10 cellular contexts compared by ENCODE assay signal in the genomic region with DNA sequence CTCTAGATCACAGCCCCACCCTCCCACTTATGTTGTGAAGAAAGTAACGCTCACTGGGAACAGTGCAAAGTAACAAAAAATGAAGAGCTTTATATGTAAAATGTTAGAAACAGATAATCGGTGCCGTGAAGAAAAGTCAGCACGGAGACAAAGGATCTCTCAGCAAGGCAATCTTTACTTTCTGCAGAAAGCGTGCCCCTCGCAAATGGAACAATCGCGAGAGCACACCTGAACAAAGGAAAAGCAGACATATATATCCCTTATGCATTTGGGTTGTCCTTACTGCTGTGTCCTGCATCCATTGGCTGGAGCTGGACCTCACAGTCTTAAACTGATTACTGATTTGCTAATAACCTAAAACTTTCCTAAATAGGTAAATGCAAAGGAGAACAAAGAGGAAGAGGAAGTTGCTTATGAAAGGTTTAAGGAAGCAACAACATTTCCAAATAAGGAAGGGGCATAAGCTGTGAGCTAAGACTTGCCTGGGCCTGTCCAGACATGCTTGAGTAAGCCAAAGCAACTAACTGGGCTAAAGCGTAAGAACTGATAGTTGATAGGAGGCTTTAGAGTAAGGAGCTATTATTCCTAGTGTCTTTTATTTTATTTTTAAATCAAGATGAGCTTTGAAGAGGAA.
DNase-seq lines count a peak whose midpoint lies in the region; ATAC-seq and TF ChIP-seq lines count a peak whose summit lies in the region.
"Had no signal": no experiment of that assay in that cellular context is flagged by ENCODE, and none has a peak within 500 bp of the region (broad histone marks: within the 10 kb centered on the region; RNA-seq: fewer than 3 reads in every experiment).

No MANE protein-coding gene starts in this region.

- peaks cover 18% of the 10 kb centered on the region for H3K9me3 ChIP-seq in HUES48 (ENCODE audit: control insufficient read depth, insufficient read depth, low read length)
- H3K9me3 ChIP-seq in WERI-Rb-1 (ENCODE audit: severe bottlenecking) = peaks cover 8% of the 10 kb centered on the region
- H3K9me3 ChIP-seq: pancreas had no signal

- H3K27me3 ChIP-seq in HUES48 (ENCODE audit: control insufficient read depth, insufficient read depth, low read length) (no peaks in the 10 kb centered on the region), WERI-Rb-1 (ENCODE audit: insufficient read depth, low read depth, severe bottlenecking) (no peaks in the 10 kb centered on the region), kidney epithelial cell (ENCODE audit: control insufficient read depth, insufficient read depth, low read length) (no peaks in the 10 kb centered on the region)
- H3K27me3 ChIP-seq: pancreas had no signal

- peaks cover 75% of the 10 kb centered on the region for H3K36me3 ChIP-seq in HUES48 (ENCODE audit: control insufficient read depth, insufficient read depth, low read length)
- H3K36me3 ChIP-seq in WERI-Rb-1 = peaks cover 80% of the 10 kb centered on the region
- H3K36me3 ChIP-seq in kidney epithelial cell (ENCODE audit: control insufficient read depth, insufficient read depth, low read length) = no peaks in the 10 kb centered on the region

- H3K4me3 ChIP-seq in HUES48 (ENCODE audit: low read depth, low read length) = no peak overlapping the region
- H3K4me3 ChIP-seq in WERI-Rb-1 (ENCODE audit: low read depth, low read length) = no peak overlapping the region
- H3K4me3 ChIP-seq in kidney epithelial cell (ENCODE audit: low read depth, low read length) = no peak overlapping the region
- H3K4me3 ChIP-seq: pancreas had no signal

- H3K9ac ChIP-seq in HUES48 (ENCODE audit: low read depth, low read length) = no peak overlapping the region

- H3K27ac ChIP-seq in HUES48 (ENCODE audit: low read depth, low read length) (peak overlapping the region; percentile 1), WERI-Rb-1 (peak overlapping the region; percentile 75)
- H3K27ac ChIP-seq: pancreas had no signal

- ATAC-seq in GM18861 (IDR thresholded peaks at IDR 0.05; ENCODE audit: unreplicated experiment) = no peak

- no peaks in the 10 kb centered on the region for H3K4me1 ChIP-seq in HUES48 (ENCODE audit: control insufficient read depth, insufficient read depth, low read length)
- H3K4me1 ChIP-seq: pancreas had no signal

- DNase-seq in DMS53 treated with DMSO at 0.1 percent for 48 hours (lab: John Stamatoyannopoulos, UW; ENCODE audit: unreplicated experiment) (peak; percentile 37), WERI-Rb-1 (peak; percentile 44), kidney epithelial cell (ENCODE audit: low read depth) (peak; percentile 16), iPS-NIHi11 (ENCODE audit: low spot score) (no peak), foreskin melanocyte (no peak), COLO829 (ENCODE audit: low spot score) (no peak)
- DNase-seq: NCI-H1105, pancreas had no signal

- no peak for TF ChIP-seq CTCF in WERI-Rb-1 (IDR thresholded peaks at IDR 0.05; ENCODE audit: low read depth, low read length)
- TF ChIP-seq CTCF in kidney epithelial cell (IDR thresholded peaks at IDR 0.05; ENCODE audit: insufficient read depth, low read length, poor library complexity, severe bottlenecking) = no peak

Comparison
In these comparisons a context has a peak if more than half of its experiments do, and no peak if none do; other contexts are left out.
1. DNase-seq: peak in DMS53 treated with DMSO at 0.1 percent for 48 hours (single experiment), WERI-Rb-1 (single experiment) and kidney epithelial cell (single experiment); none in iPS-NIHi11 (single experiment), foreskin melanocyte (single experiment) and COLO829 (single experiment).